ENCODE assay signal across 9 cellular contexts in the genomic region with DNA sequence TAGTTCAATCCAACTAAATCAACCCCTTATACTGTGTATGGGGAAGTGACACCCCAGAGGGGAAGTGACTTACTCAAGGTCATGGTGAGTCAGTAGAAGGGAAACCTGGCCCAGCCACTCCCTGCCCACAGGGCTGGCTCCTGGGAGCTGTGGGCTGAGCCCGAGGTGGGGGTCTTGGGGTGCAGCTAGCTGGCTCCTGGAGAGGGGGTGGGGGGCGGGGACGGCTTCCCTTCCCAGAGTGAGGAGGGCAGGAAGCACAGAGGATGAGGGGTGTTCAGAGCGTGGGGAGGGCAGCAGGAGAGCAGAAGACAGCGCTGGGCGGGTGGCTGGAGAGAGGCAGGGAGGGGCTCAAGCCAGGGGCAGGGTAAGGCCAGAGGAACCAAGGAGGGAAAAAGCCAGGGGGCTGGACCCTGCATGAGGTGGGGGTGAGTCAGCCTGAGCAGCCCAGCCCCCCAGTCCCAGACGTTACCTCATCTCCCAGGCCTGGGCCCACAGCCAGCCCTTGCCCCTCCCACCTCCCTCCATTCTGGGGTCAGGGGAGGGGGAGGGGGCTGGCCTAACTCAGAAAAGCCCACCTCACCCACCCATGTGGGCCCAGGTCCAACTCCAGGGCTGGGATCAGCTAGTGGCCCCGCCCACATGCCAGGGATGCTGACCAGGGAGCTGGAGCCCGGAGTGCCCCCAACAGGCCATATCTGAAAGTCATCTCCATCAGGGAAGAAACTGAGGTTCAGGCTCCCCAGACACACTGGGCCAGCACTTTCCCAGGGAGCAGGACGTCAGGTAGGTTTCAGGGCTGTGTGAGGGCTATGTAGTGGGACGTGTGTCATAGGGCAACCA. TPM values are rescaled to one million over a fixed set of nuclear protein-coding genes. Genes with fewer than 3 reads are reported as not detected.
DNase-seq lines count a peak whose midpoint lies in the region; ATAC-seq, FAIRE-seq and TF ChIP-seq lines count a peak whose summit lies in the region.
"Had no signal": no experiment of that assay in that cellular context is flagged by ENCODE, and none has a peak within 500 bp of the region (broad histone marks: within the 10 kb centered on the region; RNA-seq: fewer than 3 reads in every experiment).

No MANE protein-coding gene starts in this region.

- ATAC-seq in left lung (peak; percentile 15), thoracic aorta (ENCODE audit: insufficient number of reproducible peaks, low FRiP score, low read depth) (peak; percentile 27), HG03469 (IDR thresholded peaks at IDR 0.05; ENCODE audit: unreplicated experiment) (no peak)

- H3K79me2 ChIP-seq in mammary epithelial cell (ENCODE audit: insufficient read depth, low read length): peaks cover 63% of the 10 kb centered on the region

- peak; percentile 35 for DNase-seq in T-helper 2 cell treated with Interferon-gamma antibody and Interleukin-4, amounts not matched to agents 5 μg/mL and 100 μg/mL, for 36 hours (ENCODE audit: low spot score)
- no peak for DNase-seq in T-helper 2 cell
- peak; percentile 68 for DNase-seq in OCI-M1 (lab: John Stamatoyannopoulos, UW)
- peak; percentile 89 for DNase-seq in mammary epithelial cell
- peak; percentile 86 to 88 for DNase-seq in left lung
- peak; percentile 83 for DNase-seq in thoracic aorta (ENCODE audit: low spot score)
- DNase-seq in frontal cortex (ENCODE audit: low spot score in 2 of 2): no peak

- BruUV-seq in mammary epithelial cell (replicated peaks; lab: Mats Ljungman, UMichigan): no TSS peak

- H3K4me2 ChIP-seq in mammary epithelial cell (ENCODE audit: insufficient read depth, low read depth, low read length): peak overlapping the region; percentile 90

- H3K4me1 ChIP-seq in mammary epithelial cell (ENCODE audit: insufficient read depth, low read length) (peaks cover 55% of the 10 kb centered on the region), left lung (peaks cover 36 to 76% of the 10 kb centered on the region in 2 donors), thoracic aorta (ENCODE audit: control insufficient read depth in 1 of 2, low read depth in 2 of 2) (peaks cover 55 to 77% of the 10 kb centered on the region in 2 donors)

- in situ Hi-C loops in mammary epithelial cell (cut with MboI; ENCODE audit: low sequenced_read_pairs in 2 of 2): no loop called here

- H3K36me3 ChIP-seq in mammary epithelial cell (ENCODE audit: insufficient read depth, low read length) (peaks cover 5% of the 10 kb centered on the region), left lung (peaks cover 0 to 37% of the 10 kb centered on the region in 2 donors), thoracic aorta (peaks cover 43% of the 10 kb centered on the region)

- TF ChIP-seq CTCF in mammary epithelial cell (conservative IDR thresholded peaks at IDR 0.05 in 1 of 2, IDR thresholded peaks at IDR 0.05 in 1 of 2; ENCODE audit: extremely low read depth in 1 of 2, insufficient read depth in 1 of 2, low read depth in 1 of 2, low read length in 2 of 2): peak in 1 of 2 donors; percentile 34
- TF ChIP-seq CTCF in left lung (IDR thresholded peaks at IDR 0.05): no peak
- TF ChIP-seq CTCF in thoracic aorta (IDR thresholded peaks at IDR 0.05): peak; percentile 27

- dilution Hi-C loops in mammary epithelial cell (cut with HindIII; ENCODE audit: low sequenced_read_pairs): no loop called here

- no peaks in the 10 kb centered on the region for H3K9me3 Mint-ChIP-seq in T-helper 2 cell treated with Interferon-gamma antibody and Interleukin-4, amounts not matched to agents 5 μg/mL and 100 μg/mL, for 36 hours
- H3K9me3 Mint-ChIP-seq: central memory CD8-positive, alpha-beta T cell had no signal

- intact Hi-C loops in mammary epithelial cell (cut with micrococcal nuclease): loop anchor here (2.0 to 5.0 kb wide), 2 partner anchors 44 to 98 kb away; a partner anchor contains a TSS
- intact Hi-C loops in left lung (cut with DNase I): no loop called here

- H3K4me3 ChIP-seq in mammary epithelial cell (replicated peaks in 1 of 3; ENCODE audit: insufficient read depth in 1 of 3, low read depth in 2 of 3, low read length in 3 of 3): peak overlapping the region in 1 of 3 experiments; percentile 74
- peak overlapping the region in 1 of 2 donors; percentile 73 for H3K4me3 ChIP-seq in left lung
- peak overlapping the region; percentile 90 for H3K4me3 ChIP-seq in thoracic aorta

- no peaks in the 10 kb centered on the region for H4K20me1 ChIP-seq in mammary epithelial cell (ENCODE audit: insufficient read depth, low read length)

- H3K27ac ChIP-seq in mammary epithelial cell (ENCODE audit: insufficient read depth, low read depth, low read length) (peak overlapping the region; percentile 49), left lung (peak overlapping the region; percentile 91 to 92), thoracic aorta (peak overlapping the region; percentile 100)

- H3K27me3 ChIP-seq in mammary epithelial cell (ENCODE audit: insufficient read depth, low read length): no peaks in the 10 kb centered on the region
- peaks cover 0 to 10% of the 10 kb centered on the region in 2 donors for H3K27me3 ChIP-seq in left lung
- no peaks in the 10 kb centered on the region for H3K27me3 ChIP-seq in thoracic aorta (replicated peaks; ENCODE audit: insufficient read depth)

- peak overlapping the region; percentile 26 for H3K4me3 Mint-ChIP-seq in T-helper 2 cell treated with Interferon-gamma antibody and Interleukin-4, amounts not matched to agents 5 μg/mL and 100 μg/mL, for 36 hours
- H3K4me3 Mint-ChIP-seq: central memory CD8-positive, alpha-beta T cell had no signal

- no peak overlapping the region for H2AFZ ChIP-seq in mammary epithelial cell (ENCODE audit: low read depth, low read length)

- 25% methylated on average over 2 of the region's 11 CpGs for WGBS in mammary epithelial cell (ENCODE audit: low coverage, missing lambda C conversion rate)

- peak overlapping the region; percentile 77 for H3K27ac Mint-ChIP-seq in T-helper 2 cell treated with Interferon-gamma antibody and Interleukin-4, amounts not matched to agents 5 μg/mL and 100 μg/mL, for 36 hours

- peaks cover 10% of the 10 kb centered on the region for H3K27me3 Mint-ChIP-seq in T-helper 2 cell treated with Interferon-gamma antibody and Interleukin-4, amounts not matched to agents 5 μg/mL and 100 μg/mL, for 36 hours (ENCODE audit: low read depth)
- H3K27me3 Mint-ChIP-seq: central memory CD8-positive, alpha-beta T cell had no signal

- H3K4me1 Mint-ChIP-seq in T-helper 2 cell treated with Interferon-gamma antibody and Interleukin-4, amounts not matched to agents 5 μg/mL and 100 μg/mL, for 36 hours (ENCODE audit: low read depth): peaks cover 28% of the 10 kb centered on the region

- CTCF ChIA-PET in mammary epithelial cell (lab: Charles Lee; ENCODE audit: low non-redundant PET): interaction anchor here (0.7 kb wide), 1 partner anchor 91 kb away, joined by 8 read pairs; no protein-coding TSS in a partner anchor

- H3K9me3 ChIP-seq in mammary epithelial cell (replicated peaks; ENCODE audit: insufficient read depth, low read length) (no peaks in the 10 kb centered on the region), left lung (no peaks in the 10 kb centered on the region), thoracic aorta (no peaks in the 10 kb centered on the region)

- no peak for FAIRE-seq in frontal cortex (lab: Jason Lieb, UNC)

- H3K9ac ChIP-seq in mammary epithelial cell (ENCODE audit: insufficient read depth, low read length): no peak overlapping the region

- peaks cover 18% of the 10 kb centered on the region for H3K36me3 Mint-ChIP-seq in T-helper 2 cell treated with Interferon-gamma antibody and Interleukin-4, amounts not matched to agents 5 μg/mL and 100 μg/mL, for 36 hours (ENCODE audit: low read depth)

RNA-seq across cellular contexts. Expression of a gene that starts 2.8 kb away (rescaled TPM):
- total RNA-seq in mammary epithelial cell (100 to 1,000 TPM; 235 to 259 TPM), left lung (100 to 1,000 TPM; 107 to 141 TPM), thoracic aorta (100 to 1,000 TPM; 626 to 891 TPM), frontal cortex (6.5 TPM)
- 103 TPM for polyA plus RNA-seq in mammary epithelial cell
- polyA minus RNA-seq in mammary epithelial cell: 95.3 TPM

RNA-seq across cellular contexts. Expression of a gene that starts 15.1 kb away (rescaled TPM):
- total RNA-seq in mammary epithelial cell: 1 to 10 TPM; 4.3 to 4.7 TPM
- polyA plus RNA-seq in mammary epithelial cell: 1.7 TPM
- 2.4 TPM for polyA minus RNA-seq in mammary epithelial cell
- total RNA-seq in left lung: 10 to 100 TPM; 18.2 to 90.5 TPM
- 10 to 100 TPM; 20.5 to 35.6 TPM for total RNA-seq in thoracic aorta
- total RNA-seq in frontal cortex: 3.3 TPM

RNA-seq across cellular contexts. Expression of a gene that starts 21.1 kb away (rescaled TPM):
- total RNA-seq in mammary epithelial cell (100 to 1,000 TPM in 1 of 2 donors, 10 to 100 TPM in 1; 80.3 to 107 TPM), left lung (10 to 100 TPM; 43.2 to 83.1 TPM), thoracic aorta (100 to 1,000 TPM in 1 of 2 donors, 10 to 100 TPM in 1; 91.2 to 132 TPM), frontal cortex (187 TPM)
- polyA plus RNA-seq in mammary epithelial cell: 35.0 TPM
- polyA minus RNA-seq in mammary epithelial cell: 42.0 TPM

RNA-seq across cellular contexts. Expression of a gene that starts 22.2 kb away (rescaled TPM):
- total RNA-seq in mammary epithelial cell: 10 to 100 TPM; 60.7 to 80.6 TPM
- polyA plus RNA-seq in mammary epithelial cell: 115 TPM
- 79.3 TPM for polyA minus RNA-seq in mammary epithelial cell
- total RNA-seq in left lung: 10 to 100 TPM; 65.9 to 86.7 TPM
- 100 to 1,000 TPM in 1 of 2 donors, 10 to 100 TPM in 1; 53.7 to 138 TPM for total RNA-seq in thoracic aorta
- 77.0 TPM for total RNA-seq in frontal cortex

RNA-seq across cellular contexts. Expression of a gene that starts 48.0 kb away (rescaled TPM):
- 10 to 100 TPM; 13.9 to 23.3 TPM for total RNA-seq in mammary epithelial cell
- polyA plus RNA-seq in mammary epithelial cell: 14.2 TPM
- 1.2 TPM for polyA minus RNA-seq in mammary epithelial cell
- total RNA-seq in left lung: 1 to 10 TPM; 2.7 to 4.1 TPM
- 10 to 100 TPM in 1 of 2 donors, 1 to 10 TPM in 1; 4.1 to 11.0 TPM for total RNA-seq in thoracic aorta
- total RNA-seq in frontal cortex: 12.2 TPM

Comparison
In these comparisons a context has a peak if more than half of its experiments do, and no peak if none do; other contexts are left out.
1. DNase-seq: peak in T-helper 2 cell treated with Interferon-gamma antibody and Interleukin-4, amounts not matched to agents 5 μg/mL and 100 μg/mL, for 36 hours (single experiment), OCI-M1 (single experiment), mammary epithelial cell (single experiment), left lung (2 of 2) and thoracic aorta (single experiment); none in T-helper 2 cell (0 of 5) and frontal cortex (0 of 2).
2. H3K27ac ChIP-seq: peak in every context shown above with its lines; median percentile 100 in thoracic aorta; 92 in left lung; 49 in mammary epithelial cell.
3. RNA of a gene that starts 2.8 kb away (total RNA-seq): 626 to 891 TPM in thoracic aorta, 235 to 259 TPM in mammary epithelial cell and 107 to 141 TPM in left lung; 6.5 TPM in frontal cortex (single experiment); every median in the first group is over 10 times any median in the second.